30 cellular contexts compared by ENCODE assay signal in genomic region chr6:130889423-130889822, GRCh38.
"Had no signal": no experiment of that assay in that cellular context is flagged by ENCODE, and none has a peak within 500 bp of the region (broad histone marks: within the 10 kb centered on the region; RNA-seq: fewer than 3 reads in every experiment).

No MANE protein-coding gene starts in this region.

- H3K27me3 Mint-ChIP-seq: activated CD4-positive, alpha-beta memory T cell treated with anti-CD3 and anti-CD28 coated beads, Interleukin-2, amount 10 ng/mL, durations not matched to agents 7 days and 5 days; activated CD4-positive, alpha-beta T cell treated with anti-CD3 and anti-CD28 coated beads, Interleukin-2, amount 10 ng/mL, durations not matched to agents 7 days and 5 days; activated naive CD4-positive, alpha-beta T cell treated with anti-CD3 and anti-CD28 coated beads, Interleukin-2, amount 10 ng/mL, durations not matched to agents 7 days and 5 days; activated naive CD8-positive, alpha-beta T cell treated with anti-CD3 and anti-CD28 coated beads, Interleukin-2, amount 10 ng/mL, durations not matched to agents 7 days and 5 days; activated T-cell treated with anti-CD3 and anti-CD28 coated beads, Interleukin-2, amount 50 U/mL, for 24 hours; brain had no signal

- H3K4me3 Mint-ChIP-seq: activated CD4-positive, alpha-beta memory T cell treated with anti-CD3 and anti-CD28 coated beads, Interleukin-2, amount 10 ng/mL, durations not matched to agents 7 days and 5 days; activated CD4-positive, alpha-beta T cell treated with anti-CD3 and anti-CD28 coated beads, Interleukin-2, amount 10 ng/mL, durations not matched to agents 7 days and 5 days; activated naive CD4-positive, alpha-beta T cell treated with anti-CD3 and anti-CD28 coated beads, Interleukin-2, amount 10 ng/mL, durations not matched to agents 7 days and 5 days; activated naive CD8-positive, alpha-beta T cell treated with anti-CD3 and anti-CD28 coated beads, Interleukin-2, amount 10 ng/mL, durations not matched to agents 7 days and 5 days; activated T-cell treated with anti-CD3 and anti-CD28 coated beads, Interleukin-2, amount 50 U/mL, for 24 hours; activated T-cell treated with anti-CD3 and anti-CD28 coated beads, Interleukin-2, amount 50 U/mL, for 72 hours; brain; WTC11 had no signal

- H3K36me3 Mint-ChIP-seq: activated naive CD4-positive, alpha-beta T cell treated with anti-CD3 and anti-CD28 coated beads, Interleukin-2, amount 10 ng/mL, durations not matched to agents 7 days and 5 days; activated naive CD4-positive, alpha-beta T cell treated with anti-CD3 and anti-CD28 coated beads, Interleukin-2, amount 50 U/mL, for 72 hours; activated naive CD8-positive, alpha-beta T cell treated with anti-CD3 and anti-CD28 coated beads, Interleukin-2, amount 10 ng/mL, durations not matched to agents 7 days and 5 days had no signal

- H3K4me3 ChIP-seq: ascending aorta, breast epithelium, cardiac muscle cell, colonic mucosa, gastrocnemius medialis, heart left ventricle had no signal

- ATAC-seq: activated naive CD4-positive, alpha-beta T cell treated with anti-CD3 and anti-CD28 coated beads, Interleukin-2, amount 50 U/mL, for 72 hours; activated T-cell treated with anti-CD3 and anti-CD28 coated beads, Interleukin-2, amount 50 U/mL, for 72 hours; esophagus mucosa; gastrocnemius medialis; heart left ventricle; WTC11 had no signal

- DNase-seq: activated CD4-positive, alpha-beta memory T cell treated with anti-CD3 and anti-CD28 coated beads, Interleukin-2, amount 10 ng/mL, durations not matched to agents 7 days and 5 days; activated CD4-positive, alpha-beta T cell treated with anti-CD3 and anti-CD28 coated beads for 1 hour; activated CD4-positive, alpha-beta T cell treated with anti-CD3 and anti-CD28 coated beads for 4 hours; activated CD4-positive, alpha-beta T cell treated with anti-CD3 and anti-CD28 coated beads, Interleukin-2, amount 10 ng/mL, durations not matched to agents 7 days and 5 days; activated CD4-positive, alpha-beta T cell treated with anti-CD3 and anti-CD28 coated beads, Interleukin-2, amount 50 U/mL, for 4 hours; activated CD8-positive, alpha-beta memory T cell treated with anti-CD3 and anti-CD28 coated beads, Interleukin-2, amount 50 U/mL, for 48 hours; activated gamma-delta T cell; activated naive CD4-positive, alpha-beta T cell; activated naive CD4-positive, alpha-beta T cell treated with anti-CD3 and anti-CD28 coated beads, Interleukin-2, amount 10 ng/mL, durations not matched to agents 7 days and 5 days; activated naive CD8-positive, alpha-beta T cell treated with anti-CD3 and anti-CD28 coated beads, Interleukin-2, amount 10 ng/mL, durations not matched to agents 7 days and 5 days; activated T-cell treated with anti-CD3 and anti-CD28 coated beads for 4 hours; activated T-cell treated with anti-CD3 and anti-CD28 coated beads, Interleukin-2, amount 50 U/mL, for 24 hours; activated T-cell treated with anti-CD3 and anti-CD28 coated beads, Interleukin-2, amount 50 U/mL, for 72 hours; central memory CD4-positive, alpha-beta T cell; cerebellar nuclear complex; colonic mucosa; effector CD8-positive, alpha-beta T cell; foreskin fibroblast; gastrocnemius medialis; glutamatergic neuron; heart left ventricle; T-helper 2 cell had no signal

- H3K27me3 ChIP-seq: ascending aorta, breast epithelium, cardiac muscle cell, colonic mucosa, gastrocnemius medialis, heart left ventricle had no signal

- H3K27ac ChIP-seq: ascending aorta, breast epithelium, cardiac muscle cell, colonic mucosa, gastrocnemius medialis, heart left ventricle, VCaP had no signal

- H3K4me1 Mint-ChIP-seq: activated CD4-positive, alpha-beta memory T cell treated with anti-CD3 and anti-CD28 coated beads, Interleukin-2, amount 10 ng/mL, durations not matched to agents 7 days and 5 days; activated CD4-positive, alpha-beta T cell treated with anti-CD3 and anti-CD28 coated beads, Interleukin-2, amount 10 ng/mL, durations not matched to agents 7 days and 5 days; activated naive CD4-positive, alpha-beta T cell treated with anti-CD3 and anti-CD28 coated beads, Interleukin-2, amount 10 ng/mL, durations not matched to agents 7 days and 5 days; brain had no signal

- H3K27ac Mint-ChIP-seq: activated CD4-positive, alpha-beta memory T cell treated with anti-CD3 and anti-CD28 coated beads, Interleukin-2, amount 10 ng/mL, durations not matched to agents 7 days and 5 days; activated CD4-positive, alpha-beta T cell treated with anti-CD3 and anti-CD28 coated beads, Interleukin-2, amount 10 ng/mL, durations not matched to agents 7 days and 5 days; activated naive CD4-positive, alpha-beta T cell treated with anti-CD3 and anti-CD28 coated beads, Interleukin-2, amount 10 ng/mL, durations not matched to agents 7 days and 5 days; activated naive CD4-positive, alpha-beta T cell treated with anti-CD3 and anti-CD28 coated beads, Interleukin-2, amount 50 U/mL, for 72 hours; activated naive CD8-positive, alpha-beta T cell treated with anti-CD3 and anti-CD28 coated beads, Interleukin-2, amount 10 ng/mL, durations not matched to agents 7 days and 5 days; activated T-cell treated with anti-CD3 and anti-CD28 coated beads, Interleukin-2, amount 50 U/mL, for 24 hours; WTC11 had no signal

- H3K36me3 ChIP-seq: breast epithelium, colonic mucosa, gastrocnemius medialis had no signal

- H3K9me3 ChIP-seq: ascending aorta, breast epithelium, colonic mucosa, gastrocnemius medialis, heart left ventricle had no signal

- H3K4me1 ChIP-seq: ascending aorta, breast epithelium, colonic mucosa, gastrocnemius medialis, heart left ventricle had no signal

- H3K9me3 Mint-ChIP-seq: activated CD4-positive, alpha-beta memory T cell treated with anti-CD3 and anti-CD28 coated beads, Interleukin-2, amount 10 ng/mL, durations not matched to agents 7 days and 5 days; activated CD4-positive, alpha-beta T cell treated with anti-CD3 and anti-CD28 coated beads, Interleukin-2, amount 10 ng/mL, durations not matched to agents 7 days and 5 days; activated naive CD4-positive, alpha-beta T cell treated with anti-CD3 and anti-CD28 coated beads, Interleukin-2, amount 10 ng/mL, durations not matched to agents 7 days and 5 days; activated naive CD4-positive, alpha-beta T cell treated with anti-CD3 and anti-CD28 coated beads, Interleukin-2, amount 50 U/mL, for 72 hours; activated naive CD8-positive, alpha-beta T cell treated with anti-CD3 and anti-CD28 coated beads, Interleukin-2, amount 10 ng/mL, durations not matched to agents 7 days and 5 days; activated T-cell treated with anti-CD3 and anti-CD28 coated beads, Interleukin-2, amount 50 U/mL, for 24 hours; activated T-cell treated with anti-CD3 and anti-CD28 coated beads, Interleukin-2, amount 50 U/mL, for 72 hours; brain had no signal
